In genomic region chr16:88478115-88478514, GRCh38 we compare ENCODE assay signal across 9 cellular contexts. TPM values are rescaled to one million over a fixed set of nuclear protein-coding genes. Genes with fewer than 3 reads are reported as not detected.
DNase-seq lines count a peak whose midpoint lies in the region; ATAC-seq and TF ChIP-seq lines count a peak whose summit lies in the region.
"Had no signal": no experiment of that assay in that cellular context is flagged by ENCODE, and none has a peak within 500 bp of the region (broad histone marks: within the 10 kb centered on the region; RNA-seq: fewer than 3 reads in every experiment).

No MANE protein-coding gene starts in this region.

- intact Hi-C loops in breast epithelium (cut with DNase I; ENCODE audit: low total_unique reads): no loop called here

- peak overlapping the region; percentile 33 for H3K27ac Mint-ChIP-seq in activated naive CD4-positive, alpha-beta T cell treated with anti-CD3 and anti-CD28 coated beads, Interleukin-2, amount 10 ng/mL, durations not matched to agents 7 days and 5 days
- peak overlapping the region; percentile 25 for H3K27ac Mint-ChIP-seq in nephron progenitor cell
- H3K27ac Mint-ChIP-seq: activated T-helper 1 cell treated with anti-CD3 and anti-CD28 coated beads, Interleukin-12 subunit alpha, Interleukin-12 subunit beta, Interleukin-2, Interleukin-4 antibody, amounts not matched to agents 30 ng/mL and 10 ng/mL and 1 ng/mL, durations not matched to agents 14 hours and 24 hours and 36 hours had no signal

- H3K27me3 Mint-ChIP-seq in activated naive CD4-positive, alpha-beta T cell treated with anti-CD3 and anti-CD28 coated beads, Interleukin-2, amount 10 ng/mL, durations not matched to agents 7 days and 5 days: peaks cover 39% of the 10 kb centered on the region
- H3K27me3 Mint-ChIP-seq in nephron progenitor cell (ENCODE audit: low read depth, poor library complexity): peaks cover 3% of the 10 kb centered on the region

- no peak for ATAC-seq in HG02938 (IDR thresholded peaks at IDR 0.05; ENCODE audit: unreplicated experiment)
- ATAC-seq in HG03442 (IDR thresholded peaks at IDR 0.05; ENCODE audit: unreplicated experiment): no peak

- H3K27ac ChIP-seq in Peyer's patch: peak overlapping the region in 1 of 4 donors; percentile 2
- H3K27ac ChIP-seq in breast epithelium: no peak overlapping the region

- TF ChIP-seq CTCF in Peyer's patch (IDR thresholded peaks at IDR 0.05) (no peak), nephron progenitor cell (IDR thresholded peaks at IDR 0.05) (no peak), breast epithelium (IDR thresholded peaks at IDR 0.05) (no peak)

- DNase-seq in DMS79 treated with DMSO at 0.1 percent for 48 hours (lab: John Stamatoyannopoulos, UW): peak; percentile 12
- DNase-seq in Peyer's patch: peak in 2 of 3 donors; percentile 71 to 75
- DNase-seq in activated naive CD4-positive, alpha-beta T cell treated with anti-CD3 and anti-CD28 coated beads, Interleukin-2, amount 10 ng/mL, durations not matched to agents 7 days and 5 days: peak; percentile 76
- no peak for DNase-seq in nephron progenitor cell
- DNase-seq in NCI-H187 treated with DMSO at 0.1 percent for 48 hours (lab: John Stamatoyannopoulos, UW): no peak
- no peak for DNase-seq in breast epithelium (ENCODE audit: low spot score in 2 of 2)

- peaks cover 38% of the 10 kb centered on the region for H3K4me1 Mint-ChIP-seq in activated naive CD4-positive, alpha-beta T cell treated with anti-CD3 and anti-CD28 coated beads, Interleukin-2, amount 10 ng/mL, durations not matched to agents 7 days and 5 days
- peaks cover 38% of the 10 kb centered on the region for H3K4me1 Mint-ChIP-seq in nephron progenitor cell

- H3K9me3 ChIP-seq in Peyer's patch (no peaks in the 10 kb centered on the region), breast epithelium (no peaks in the 10 kb centered on the region)

- H3K4me1 ChIP-seq in Peyer's patch (peaks cover 0 to 29% (median 2%) of the 10 kb centered on the region in 4 donors), breast epithelium (no peaks in the 10 kb centered on the region)

- no peaks in the 10 kb centered on the region for H3K27me3 ChIP-seq in Peyer's patch
- H3K27me3 ChIP-seq in breast epithelium: no peaks in the 10 kb centered on the region

- H3K9me3 Mint-ChIP-seq in activated naive CD4-positive, alpha-beta T cell treated with anti-CD3 and anti-CD28 coated beads, Interleukin-2, amount 10 ng/mL, durations not matched to agents 7 days and 5 days: no peaks in the 10 kb centered on the region
- H3K9me3 Mint-ChIP-seq in nephron progenitor cell: no peaks in the 10 kb centered on the region
- H3K9me3 Mint-ChIP-seq: activated T-helper 1 cell treated with anti-CD3 and anti-CD28 coated beads, Interleukin-12 subunit alpha, Interleukin-12 subunit beta, Interleukin-2, Interleukin-4 antibody, amounts not matched to agents 30 ng/mL and 10 ng/mL and 1 ng/mL, durations not matched to agents 14 hours and 24 hours and 36 hours had no signal

- no peak overlapping the region for H3K4me3 ChIP-seq in Peyer's patch
- H3K4me3 ChIP-seq in breast epithelium: no peak overlapping the region

- TF ChIP-seq POLR2A in Peyer's patch (IDR thresholded peaks at IDR 0.05) (no peak), breast epithelium (IDR thresholded peaks at IDR 0.05) (no peak)

- H3K36me3 ChIP-seq in Peyer's patch (no peaks in the 10 kb centered on the region), breast epithelium (no peaks in the 10 kb centered on the region)

- H3K4me3 Mint-ChIP-seq in activated naive CD4-positive, alpha-beta T cell treated with anti-CD3 and anti-CD28 coated beads, Interleukin-2, amount 10 ng/mL, durations not matched to agents 7 days and 5 days: peak overlapping the region; percentile 33
- H3K4me3 Mint-ChIP-seq in nephron progenitor cell: no peak overlapping the region
- H3K4me3 Mint-ChIP-seq: activated T-helper 1 cell treated with anti-CD3 and anti-CD28 coated beads, Interleukin-12 subunit alpha, Interleukin-12 subunit beta, Interleukin-2, Interleukin-4 antibody, amounts not matched to agents 30 ng/mL and 10 ng/mL and 1 ng/mL, durations not matched to agents 14 hours and 24 hours and 36 hours had no signal

- peaks cover 1% of the 10 kb centered on the region for H3K36me3 Mint-ChIP-seq in activated naive CD4-positive, alpha-beta T cell treated with anti-CD3 and anti-CD28 coated beads, Interleukin-2, amount 10 ng/mL, durations not matched to agents 7 days and 5 days
- H3K36me3 Mint-ChIP-seq in nephron progenitor cell (ENCODE audit: low read depth): no peaks in the 10 kb centered on the region

- CTCF ChIA-PET in activated naive CD4-positive, alpha-beta T cell treated with anti-CD3 and anti-CD28 coated beads, Interleukin-2, amount 10 ng/mL, durations not matched to agents 7 days and 5 days (lab: Charles Lee): no interaction called here

RNA-seq across cellular contexts. Expression of gene ZFPM1, which starts 25.0 kb away (rescaled TPM):
- total RNA-seq in Peyer's patch (1 to 10 TPM; 3.0 to 7.9 (median 4.9) TPM), breast epithelium (1 to 10 TPM in 2 of 3 donors, under 1 TPM in 1; 0.32 to 2.9 (median 2.3) TPM)

Comparison
In these comparisons a context has a peak if more than half of its experiments do, and no peak if none do; other contexts are left out.
1. DNase-seq: peak in DMS79 treated with DMSO at 0.1 percent for 48 hours (single experiment), Peyer's patch (2 of 3) and activated naive CD4-positive, alpha-beta T cell treated with anti-CD3 and anti-CD28 coated beads, Interleukin-2, amount 10 ng/mL, durations not matched to agents 7 days and 5 days (single experiment); none in nephron progenitor cell (single experiment), NCI-H187 treated with DMSO at 0.1 percent for 48 hours (single experiment) and breast epithelium (0 of 2).